Comparison of ENCODE assay signal across 10 cellular contexts in genomic region chr3:126955004-126955790, GRCh38. TPM values are rescaled to one million over a fixed set of nuclear protein-coding genes. Genes with fewer than 3 reads are reported as not detected.
A peak's percentile ranks its signal among the peaks of the same experiment; 100 is the strongest.
DNase-seq lines count a peak whose midpoint lies in the region; ATAC-seq, FAIRE-seq and TF ChIP-seq lines count a peak whose summit lies in the region.
"Had no signal": no experiment of that assay in that cellular context is flagged by ENCODE, and none has a peak within 500 bp of the region (broad histone marks: within the 10 kb centered on the region; RNA-seq: fewer than 3 reads in every experiment).

No MANE protein-coding gene starts in this region.

- 86 to 100% methylated on average over 2 to 7 of the region's 15 CpGs for WGBS in esophagus squamous epithelium, 2 donors

- FAIRE-seq in GM12891 (lab: Jason Lieb, UNC) (peak; percentile 86), frontal cortex (lab: Jason Lieb, UNC) (no peak)
- FAIRE-seq: astrocyte had no signal

- H3K9me3 Mint-ChIP-seq in WTC11: no peaks in the 10 kb centered on the region
- no peaks in the 10 kb centered on the region for H3K9me3 Mint-ChIP-seq in activated CD4-positive, alpha-beta memory T cell treated with anti-CD3 and anti-CD28 coated beads for 36 hours

- H3K36me3 ChIP-seq in esophagus squamous epithelium: no peaks in the 10 kb centered on the region

- H3K4me3 Mint-ChIP-seq in WTC11: no peak overlapping the region
- H3K4me3 Mint-ChIP-seq in activated CD4-positive, alpha-beta memory T cell treated with anti-CD3 and anti-CD28 coated beads for 36 hours: no peak overlapping the region

- H3K27ac Mint-ChIP-seq in WTC11: no peak overlapping the region; the same call in 1 of the 2 replicates
- H3K27ac Mint-ChIP-seq in activated CD4-positive, alpha-beta memory T cell treated with anti-CD3 and anti-CD28 coated beads for 36 hours: no peak overlapping the region

- no peak for TF ChIP-seq CTCF in WTC11 (IDR thresholded peaks at IDR 0.05)
- no peak for TF ChIP-seq CTCF in esophagus squamous epithelium (IDR thresholded peaks at IDR 0.05)

- no peaks in the 10 kb centered on the region for H3K27me3 Mint-ChIP-seq in WTC11 (ENCODE audit: low read depth)
- H3K27me3 Mint-ChIP-seq in activated CD4-positive, alpha-beta memory T cell treated with anti-CD3 and anti-CD28 coated beads for 36 hours: no peaks in the 10 kb centered on the region

- CTCF ChIA-PET in WTC11 (lab: Charles Lee): interaction anchor here (1.8 to 1.9 kb wide), 2 partner anchors 10 to 203 kb away, joined by 5 to 8 read pairs; no protein-coding TSS in a partner anchor
- CTCF ChIA-PET in activated CD4-positive, alpha-beta memory T cell treated with anti-CD3 and anti-CD28 coated beads for 36 hours (lab: Charles Lee): no interaction called here

- no peak overlapping the region for H3K27ac ChIP-seq in esophagus squamous epithelium

- intact Hi-C loops in esophagus squamous epithelium (cut with DNase I): no loop called here
- intact Hi-C loops in activated CD4-positive, alpha-beta memory T cell treated with anti-CD3 and anti-CD28 coated beads for 36 hours (cut with micrococcal nuclease): no loop called here

- H3K9me3 ChIP-seq in esophagus squamous epithelium: no peaks in the 10 kb centered on the region

- peaks cover 13 to 32% (median 19%) of the 10 kb centered on the region in 3 donors for H3K4me1 ChIP-seq in esophagus squamous epithelium

- H3K27me3 ChIP-seq in esophagus squamous epithelium: no peaks in the 10 kb centered on the region

- DNase-seq in GM12891 (ENCODE audit: insufficient read length, low spot score) (no peak), WTC11 (ENCODE audit: low spot score) (peak; percentile 5), frontal cortex (ENCODE audit: low spot score in 2 of 2) (no peak), esophagus squamous epithelium (lab: John Stamatoyannopoulos, UW) (no peak), HPDE6-E6E7 (ENCODE audit: extremely low spot score) (no peak)
- no peak for DNase-seq in activated CD4-positive, alpha-beta memory T cell treated with anti-CD3 and anti-CD28 coated beads for 36 hours

- no peak for TF ChIP-seq POLR2A in GM12891 (IDR thresholded peaks at IDR 0.05; ENCODE audit: low read depth, low read length)
- TF ChIP-seq POLR2A in esophagus squamous epithelium (IDR thresholded peaks at IDR 0.05): no peak

- no peak overlapping the region for H3K4me3 ChIP-seq in esophagus squamous epithelium

- H3K36me3 Mint-ChIP-seq in WTC11: no peaks in the 10 kb centered on the region
- peaks cover 3% of the 10 kb centered on the region for H3K36me3 Mint-ChIP-seq in activated CD4-positive, alpha-beta memory T cell treated with anti-CD3 and anti-CD28 coated beads for 36 hours

- ATAC-seq in GM19468 (IDR thresholded peaks at IDR 0.05; ENCODE audit: extremely low read depth, unreplicated experiment) (peak; percentile 25), HG03045 (IDR thresholded peaks at IDR 0.05; ENCODE audit: unreplicated experiment) (peak; percentile 68), WTC11 (no peak)
- ATAC-seq: left ventricle myocardium superior had no signal

- POLR2A ChIA-PET in WTC11 (lab: Charles Lee): no interaction called here
- POLR2A ChIA-PET in activated CD4-positive, alpha-beta memory T cell treated with anti-CD3 and anti-CD28 coated beads for 36 hours (lab: Charles Lee): no interaction called here

- H3K4me1 Mint-ChIP-seq in WTC11: peaks cover 8% of the 10 kb centered on the region
- H3K4me1 Mint-ChIP-seq in activated CD4-positive, alpha-beta memory T cell treated with anti-CD3 and anti-CD28 coated beads for 36 hours (ENCODE audit: low read depth): no peaks in the 10 kb centered on the region

TF ChIP-seq in GM12891, 5 proteins besides CTCF, POLR2A, EP300 and RAD21:
- TF ChIP-seq PAX5 (IDR thresholded peaks at IDR 0.05; ENCODE audit: insufficient read depth, low read length, severe bottlenecking): no peak
- TF ChIP-seq POU2F2 (IDR thresholded peaks at IDR 0.05; ENCODE audit: low read depth, low read length): no peak
- no peak for TF ChIP-seq SPI1 (IDR thresholded peaks at IDR 0.05; ENCODE audit: low read depth, low read length)
- TF ChIP-seq POLR2AphosphoS5 (IDR thresholded peaks at IDR 0.05; ENCODE audit: low read depth, low read length): no peak
- TF ChIP-seq TAF1 (IDR thresholded peaks at IDR 0.05; ENCODE audit: low read depth, low read length): no peak

TF ChIP-seq in WTC11, 78 proteins besides CTCF, POLR2A, EP300 and RAD21:
- no peak for TF ChIP-seq MAX (CRISPR knock-in tag; IDR thresholded peaks at IDR 0.05)
- no peak for TF ChIP-seq NFATC4 (CRISPR knock-in tag; IDR thresholded peaks at IDR 0.05)
- no peak for TF ChIP-seq AFF4 (CRISPR knock-in tag; IDR thresholded peaks at IDR 0.05; ENCODE audit: borderline replicate concordance)

RNA-seq across cellular contexts. Expression of gene PLXNA1, which starts 27.7 kb away (rescaled TPM):
- 3.7 TPM for polyA plus RNA-seq in GM12891 (2012; ENCODE audit: low read depth, missing spikeins)
- 53.0 to 55.0 TPM (median 53.8 TPM) in 3 replicates for total RNA-seq in WTC11 (2021)
- total RNA-seq in frontal cortex: 46.9 TPM
- 10 to 100 TPM; 19.7 to 27.5 (median 23.9) TPM for total RNA-seq in esophagus squamous epithelium
- 1 to 10 TPM; 8.8 to 9.3 TPM for total RNA-seq in activated CD4-positive, alpha-beta memory T cell treated with anti-CD3 and anti-CD28 coated beads for 36 hours
